24 cellular contexts compared by ENCODE assay signal in the genomic region with DNA sequence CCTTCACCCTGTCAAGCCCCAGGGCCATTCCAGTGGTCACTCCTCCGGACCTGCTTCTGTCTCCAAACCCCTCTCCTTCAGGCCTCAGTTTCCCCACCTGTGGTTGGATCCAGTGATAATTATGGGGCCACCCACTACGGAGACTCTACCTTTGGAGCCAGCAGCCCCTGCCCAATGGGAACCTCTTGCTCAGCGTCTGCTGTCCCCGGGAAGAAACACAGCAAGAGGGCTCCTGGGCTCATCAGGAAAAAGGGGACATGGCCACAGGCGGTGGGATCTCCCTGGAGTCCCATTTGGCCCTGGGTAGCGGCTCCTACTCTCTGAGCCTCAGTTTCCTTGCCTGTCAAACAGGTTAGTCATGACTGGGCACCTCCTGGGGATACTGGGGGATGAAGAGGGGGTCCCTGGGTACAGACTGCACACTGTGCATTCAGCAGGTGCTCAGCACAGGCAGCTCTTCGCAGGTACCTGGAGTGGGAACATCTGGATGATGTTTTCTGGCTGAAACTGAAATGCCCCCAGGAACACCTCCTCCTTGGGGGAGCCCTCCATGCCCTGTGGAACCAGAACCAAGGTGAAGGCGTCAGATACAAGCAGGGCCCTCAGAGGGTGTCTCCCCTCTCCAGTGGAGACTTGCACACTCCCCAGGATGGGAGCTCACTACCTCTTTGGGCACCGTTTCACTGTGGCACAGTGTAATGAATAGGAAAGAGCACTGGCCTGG. TPM values are rescaled to one million over a fixed set of nuclear protein-coding genes. Genes with fewer than 3 reads are reported as not detected.
DNase-seq lines count a peak whose midpoint lies in the region; ATAC-seq and TF ChIP-seq lines count a peak whose summit lies in the region.
"Had no signal": no experiment of that assay in that cellular context is flagged by ENCODE, and none has a peak within 500 bp of the region (broad histone marks: within the 10 kb centered on the region; RNA-seq: fewer than 3 reads in every experiment).

No MANE protein-coding gene starts in this region.

- peak overlapping the region; percentile 14; the same call in 1 of the 2 replicates for H3K4me2 ChIP-seq in BLaER1
- no peak overlapping the region for H3K4me2 ChIP-seq in H9 (ENCODE audit: insufficient read depth, insufficient read length, low read length)

- H2AFZ ChIP-seq in H9 (ENCODE audit: low read length): no peak overlapping the region

- no peaks in the 10 kb centered on the region for H3K79me2 ChIP-seq in H9 (ENCODE audit: insufficient read depth, low read length)

- no peak overlapping the region for H3K4me3 Mint-ChIP-seq in H9
- H3K4me3 Mint-ChIP-seq: CD8-positive, alpha-beta memory T cell; IgD-negative memory B cell had no signal

- H3K27me3 ChIP-seq in BLaER1: no peaks in the 10 kb centered on the region
- H3K27me3 ChIP-seq in H9 (ENCODE audit: insufficient read depth, low read length): no peaks in the 10 kb centered on the region
- H3K27me3 ChIP-seq in dorsolateral prefrontal cortex: no peaks in the 10 kb centered on the region
- H3K27me3 ChIP-seq: MG63, Peyer's patch had no signal

- H3K27ac ChIP-seq in BLaER1 (no peak overlapping the region), H9 (ENCODE audit: insufficient read length, low read depth, low read length) (no peak overlapping the region), dorsolateral prefrontal cortex (peak overlapping the region in 55 of 59 donors; percentile 51 to 95 (median 85))
- H3K27ac ChIP-seq: HL-60, Peyer's patch had no signal

- no peaks in the 10 kb centered on the region for H3K79me1 ChIP-seq in H9 (ENCODE audit: insufficient read depth, low read depth, low read length, poor library complexity, severe bottlenecking)

- H2BK120ac ChIP-seq in H9 (ENCODE audit: low read depth, low read length, poor library complexity, severe bottlenecking): no peak overlapping the region

- H3K9me3 ChIP-seq in BLaER1: no peaks in the 10 kb centered on the region
- no peaks in the 10 kb centered on the region for H3K9me3 ChIP-seq in H9 (ENCODE audit: control insufficient read depth, low read depth, low read length)
- H3K9me3 ChIP-seq: MG63, Peyer's patch had no signal

- H3K36me3 Mint-ChIP-seq in H9 (ENCODE audit: insufficient read depth in 1 of 3, low read depth in 3 of 3): no peaks in the 10 kb centered on the region
- H3K36me3 Mint-ChIP-seq: CD8-positive, alpha-beta memory T cell; IgD-negative memory B cell had no signal

- H3K9ac ChIP-seq in BLaER1 (no peak overlapping the region), H9 (ENCODE audit: extremely low read depth, insufficient read length, low read length) (no peak overlapping the region)

- no peak overlapping the region for H2BK20ac ChIP-seq in H9 (ENCODE audit: low read depth, low read length, poor library complexity, severe bottlenecking)

- H3K4me1 ChIP-seq in BLaER1 (peaks cover 74% of the 10 kb centered on the region), H9 (ENCODE audit: insufficient read depth, low read length) (no peaks in the 10 kb centered on the region)
- H3K4me1 ChIP-seq: Peyer's patch had no signal

- H3K4me3 ChIP-seq in BLaER1 (no peak overlapping the region), dorsolateral prefrontal cortex (no peak overlapping the region)
- H3K4me3 ChIP-seq: MG63, Peyer's patch had no signal

- TF ChIP-seq CTCF in H9 (conservative IDR thresholded peaks at IDR 0.05) (no peak), dorsolateral prefrontal cortex (IDR thresholded peaks at IDR 0.05 in 54 of 56, conservative IDR thresholded peaks at IDR 0.05 in 2 of 56; ENCODE audit: low read depth in 1 of 56, partially characterized antibody in 56 of 56) (peak in 1 of 56 donors; percentile 3)

- WGBS in H9 (ENCODE audit: extremely low coverage, insufficient read length, low lambda C conversion rate): no CpG with 5 or more reads among the region's 9 CpGs

- H3K23ac ChIP-seq in H9 (ENCODE audit: insufficient read length, low read depth, low read length): no peak overlapping the region

- H3K23me2 ChIP-seq in H9 (ENCODE audit: insufficient read length, low read depth, low read length, poor library complexity, severe bottlenecking): no peaks in the 10 kb centered on the region

- intact Hi-C loops in dorsolateral prefrontal cortex (cut with DNase I) (no loop called here), posterior vena cava (cut with DNase I) (no loop called here)

- no peak overlapping the region for H4K91ac ChIP-seq in H9 (ENCODE audit: insufficient read length, low read depth, low read length)

- H3K27ac Mint-ChIP-seq in H9: peak overlapping the region in 2 of 3 experiments; percentile 66 to 81; a peak in 2 of 7 replicates

- no peak overlapping the region for H3K14ac ChIP-seq in H9 (ENCODE audit: insufficient read depth, low read length)

- no peak overlapping the region for H2BK15ac ChIP-seq in H9 (ENCODE audit: low read depth, low read length)

- no peak for ATAC-seq in GM18861 (IDR thresholded peaks at IDR 0.05; ENCODE audit: unreplicated experiment)
- ATAC-seq: Right ventricle myocardium inferior had no signal

- H3K4me1 Mint-ChIP-seq in H9: peaks cover 5 to 6% of the 10 kb centered on the region in 2 experiments; a peak in 1 of 4 replicates
- H3K4me1 Mint-ChIP-seq: IgD-negative memory B cell had no signal

- no peak overlapping the region for H4K8ac ChIP-seq in H9 (replicated peaks; ENCODE audit: insufficient read length, low read depth, low read length)

- no peak overlapping the region for H2BK5ac ChIP-seq in H9 (ENCODE audit: insufficient read length, low read length)

- H4K20me1 ChIP-seq in BLaER1 (no peaks in the 10 kb centered on the region), H9 (ENCODE audit: control insufficient read depth, insufficient read depth, insufficient read length) (no peaks in the 10 kb centered on the region)

- no peaks in the 10 kb centered on the region for H3K9me3 Mint-ChIP-seq in H9
- H3K9me3 Mint-ChIP-seq: CD8-positive, alpha-beta memory T cell had no signal

- no peak for DNase-seq in H9
- no peak for DNase-seq in dorsolateral prefrontal cortex
- peak; percentile 60 for DNase-seq in posterior vena cava (ENCODE audit: low spot score)
- DNase-seq in T1000 (lab: John Stamatoyannopoulos, UW): no peak
- no peak for DNase-seq in HK-2 (ENCODE audit: unreplicated experiment)
- DNase-seq in HuH-7.5 (ENCODE audit: low spot score): no peak
- DNase-seq: CD8-positive, alpha-beta memory T cell; DMS79; Kasumi-1; MG63; NCI-H1092; NCI-H146; NCI-H2029 treated with DMSO at 0.1 percent for 48 hours; NCI-H446 treated with DMSO at 0.1 percent for 48 hours; NCI-H69; NK-92 treated with Interleukin-12 subunit alpha and Interleukin-12 subunit beta, amount 100 ng/mL, for 24 hours; Peyer's patch had no signal

- no peak overlapping the region for H3K18ac ChIP-seq in H9 (ENCODE audit: insufficient read length, low read depth, low read length)

- no peak overlapping the region for H3K4ac ChIP-seq in H9 (ENCODE audit: low read depth, low read length)

- H3K27me3 Mint-ChIP-seq in H9 (ENCODE audit: low read depth): peaks cover 2% of the 10 kb centered on the region
- H3K27me3 Mint-ChIP-seq: CD8-positive, alpha-beta memory T cell had no signal

- no peak overlapping the region for H3T11ph ChIP-seq in H9 (ENCODE audit: low read length)

- no peak overlapping the region for H2AK5ac ChIP-seq in H9 (ENCODE audit: insufficient read length, low read length)

- no peak overlapping the region for H2BK12ac ChIP-seq in H9 (ENCODE audit: insufficient read length, low read depth, low read length)

- no peak overlapping the region for H4K5ac ChIP-seq in H9 (ENCODE audit: insufficient read length, low read depth, low read length)

- H3K56ac ChIP-seq in H9 (ENCODE audit: insufficient read length, low read depth, low read length): no peak overlapping the region

- H3K36me3 ChIP-seq in BLaER1: no peaks in the 10 kb centered on the region
- H3K36me3 ChIP-seq: MG63, Peyer's patch had no signal

RNA-seq across cellular contexts. Expression of gene SUN5, which starts 19.4 kb away (rescaled TPM):
- not detected in 2 replicates for total RNA-seq in H9 (2021)
- total RNA-seq in dorsolateral prefrontal cortex: not detected
- total RNA-seq in posterior vena cava: not detected
- total RNA-seq: CD8-positive, alpha-beta memory T cell; H7; HT1080; Peyer's patch; Right ventricle myocardium inferior had no signal

RNA-seq across cellular contexts. Expression of gene BPIFB2, which starts 22.7 kb away (rescaled TPM):
- total RNA-seq in H9 (2021) (not detected in 2 replicates), dorsolateral prefrontal cortex (not detected), posterior vena cava (not detected)
- total RNA-seq: CD8-positive, alpha-beta memory T cell; H7; HT1080; Peyer's patch; Right ventricle myocardium inferior had no signal

RNA-seq across cellular contexts. Expression of gene BPIFB6, which starts 46.7 kb away (rescaled TPM):
- not detected in 2 replicates for total RNA-seq in H9 (2021)
- total RNA-seq in dorsolateral prefrontal cortex: not detected
- not detected for total RNA-seq in posterior vena cava
- total RNA-seq: CD8-positive, alpha-beta memory T cell; H7; HT1080; Peyer's patch; Right ventricle myocardium inferior had no signal

Comparison
In these comparisons a context has a peak if more than half of its experiments do, and no peak if none do; other contexts are left out.
1. H3K27ac ChIP-seq: peak in dorsolateral prefrontal cortex (55 of 59); none in BLaER1 (single experiment) and H9 (single experiment).